Comparison of ENCODE assay signal across 17 cellular contexts in genomic region chr10:14327535-14327934, GRCh38. TPM values are rescaled to one million over a fixed set of nuclear protein-coding genes. Genes with fewer than 3 reads are reported as not detected.
DNase-seq lines count a peak whose midpoint lies in the region; ATAC-seq and TF ChIP-seq lines count a peak whose summit lies in the region.
"Had no signal": no experiment of that assay in that cellular context is flagged by ENCODE, and none has a peak within 500 bp of the region (broad histone marks: within the 10 kb centered on the region; RNA-seq: fewer than 3 reads in every experiment).

No MANE protein-coding gene starts in this region.

- H3K4me3 ChIP-seq in HFF-Myc (replicated peaks; ENCODE audit: low read depth, low read length) (no peak overlapping the region), mesenchymal stem cell (ENCODE audit: insufficient read depth in 1 of 2, low read depth in 1 of 2, low read length in 2 of 2) (no peak overlapping the region)
- H3K4me3 ChIP-seq: BLaER1 treated with 17β-estradiol and CSF1 and Interleukin-3, amounts not matched to agents 10 nM and 100 nM; spleen had no signal

- no peak overlapping the region for H2BK5ac ChIP-seq in mesenchymal stem cell (ENCODE audit: low read depth, low read length, poor library complexity, severe bottlenecking)

- peaks cover 25 to 86% of the 10 kb centered on the region in 2 experiments for H3K27me3 ChIP-seq in mesenchymal stem cell (ENCODE audit: control insufficient read depth in 1 of 2, insufficient read depth in 1 of 2, low read length in 2 of 2)
- H3K27me3 ChIP-seq: BLaER1 treated with 17β-estradiol and CSF1 and Interleukin-3, amounts not matched to agents 10 nM and 100 nM had no signal

- no peak overlapping the region for H2AFZ ChIP-seq in mesenchymal stem cell (ENCODE audit: low read depth, low read length)

- ATAC-seq in GM19023 (IDR thresholded peaks at IDR 0.05; ENCODE audit: unreplicated experiment), result no peak
- ATAC-seq: natural killer cell treated with Interleukin-12 subunit alpha and Interleukin-12 subunit beta and Interleukin-15 and Interleukin-18, amount 100 ng/mL, for 72 hours had no signal

- WGBS in mesenchymal stem cell, result 36% methylated on average over 4 of the region's 5 CpGs

- no peak overlapping the region for H2BK120ac ChIP-seq in mesenchymal stem cell (ENCODE audit: low read depth, low read length)

- no peaks in the 10 kb centered on the region for H3K9me3 ChIP-seq in mesenchymal stem cell (ENCODE audit: control insufficient read depth, low read length)
- H3K9me3 ChIP-seq: BLaER1 treated with 17β-estradiol and CSF1 and Interleukin-3, amounts not matched to agents 10 nM and 100 nM; spleen had no signal

- no peak overlapping the region for H4K8ac ChIP-seq in mesenchymal stem cell (ENCODE audit: low read length)

- no peak overlapping the region for H3K23ac ChIP-seq in mesenchymal stem cell (ENCODE audit: low read length in 2 of 2)

- no peak for TF ChIP-seq CTCF in HFF-Myc (IDR thresholded peaks at IDR 0.05; ENCODE audit: low read depth, low read length, missing control alignments)
- TF ChIP-seq CTCF in brain (conservative IDR thresholded peaks at IDR 0.05), result no peak

- H2BK15ac ChIP-seq in mesenchymal stem cell (ENCODE audit: low read depth, poor library complexity, severe bottlenecking), result no peak overlapping the region

- H3K14ac ChIP-seq in mesenchymal stem cell (ENCODE audit: low read length in 2 of 2), result no peak overlapping the region

- no peaks in the 10 kb centered on the region for H3K36me3 ChIP-seq in mesenchymal stem cell (ENCODE audit: control insufficient read depth in 1 of 2, insufficient read depth in 2 of 2, low read depth in 1 of 2, low read length in 2 of 2)
- H3K36me3 ChIP-seq: BLaER1 treated with 17β-estradiol and CSF1 and Interleukin-3, amounts not matched to agents 10 nM and 100 nM; spleen had no signal

- H3K27ac Mint-ChIP-seq in brain, result peak overlapping the region in 3 of 5 experiments; percentile 27 to 82 (median 47)
- H3K27ac Mint-ChIP-seq: activated CD4-positive, alpha-beta memory T cell treated with anti-CD3 and anti-CD28 coated beads, Interleukin-2, amount 10 ng/mL, durations not matched to agents 7 days and 5 days; memory B cell; natural killer cell treated with Interleukin-12 subunit alpha and Interleukin-12 subunit beta and Interleukin-15 and Interleukin-18, amount 100 ng/mL, for 72 hours had no signal

- H3K4me1 Mint-ChIP-seq in brain, result peaks cover 47% of the 10 kb centered on the region
- H3K4me1 Mint-ChIP-seq: activated CD4-positive, alpha-beta memory T cell treated with anti-CD3 and anti-CD28 coated beads, Interleukin-2, amount 10 ng/mL, durations not matched to agents 7 days and 5 days; memory B cell had no signal

- H3K18ac ChIP-seq in mesenchymal stem cell (ENCODE audit: low read depth in 1 of 2, low read length in 2 of 2), result no peak overlapping the region

- H3K4me2 ChIP-seq in mesenchymal stem cell (ENCODE audit: low read length, poor library complexity, severe bottlenecking), result no peak overlapping the region
- H3K4me2 ChIP-seq: BLaER1 treated with 17β-estradiol and CSF1 and Interleukin-3, amounts not matched to agents 10 nM and 100 nM had no signal

- H3K79me1 ChIP-seq in mesenchymal stem cell (replicated peaks; ENCODE audit: low read length, poor library complexity, severe bottlenecking), result no peaks in the 10 kb centered on the region

- H3K4me3 Mint-ChIP-seq in brain, result peak overlapping the region in 1 of 5 experiments; percentile 29
- H3K4me3 Mint-ChIP-seq: activated CD4-positive, alpha-beta memory T cell treated with anti-CD3 and anti-CD28 coated beads, Interleukin-2, amount 10 ng/mL, durations not matched to agents 7 days and 5 days; memory B cell; natural killer cell treated with Interleukin-12 subunit alpha and Interleukin-12 subunit beta and Interleukin-15 and Interleukin-18, amount 100 ng/mL, for 72 hours had no signal

- no peaks in the 10 kb centered on the region for H3K36me3 Mint-ChIP-seq in brain
- H3K36me3 Mint-ChIP-seq: memory B cell; natural killer cell treated with Interleukin-12 subunit alpha and Interleukin-12 subunit beta and Interleukin-15 and Interleukin-18, amount 100 ng/mL, for 72 hours had no signal

- no peak overlapping the region for H4K91ac ChIP-seq in mesenchymal stem cell (ENCODE audit: low read length)

- H2BK12ac ChIP-seq in mesenchymal stem cell (ENCODE audit: low read length in 2 of 2), result no peak overlapping the region

- peaks cover 2% of the 10 kb centered on the region for H3K4me1 ChIP-seq in mesenchymal stem cell (ENCODE audit: control insufficient read depth, insufficient read depth, low read depth, low read length)

- no peak overlapping the region for H2AK5ac ChIP-seq in mesenchymal stem cell (ENCODE audit: low read length, severe bottlenecking)

- no peak overlapping the region for H3K4ac ChIP-seq in mesenchymal stem cell (ENCODE audit: low read depth in 1 of 2, low read length in 2 of 2)

- peaks cover 9% of the 10 kb centered on the region for H3K27me3 Mint-ChIP-seq in brain

- peaks cover 0 to 9% (median 0%) of the 10 kb centered on the region in 5 experiments for H3K9me3 Mint-ChIP-seq in brain
- H3K9me3 Mint-ChIP-seq: activated CD4-positive, alpha-beta memory T cell treated with anti-CD3 and anti-CD28 coated beads, Interleukin-2, amount 10 ng/mL, durations not matched to agents 7 days and 5 days; memory B cell; natural killer cell treated with Interleukin-12 subunit alpha and Interleukin-12 subunit beta and Interleukin-15 and Interleukin-18, amount 100 ng/mL, for 72 hours had no signal

- no peak overlapping the region for H3K27ac ChIP-seq in mesenchymal stem cell (ENCODE audit: low read length, poor library complexity, severe bottlenecking)
- H3K27ac ChIP-seq: 22Rv1; BLaER1 treated with 17β-estradiol and CSF1 and Interleukin-3, amounts not matched to agents 10 nM and 100 nM; RWPE1; spleen had no signal

- peak; percentile 4 for DNase-seq in NCI-H2029 treated with DMSO at 0.1 percent for 48 hours (lab: John Stamatoyannopoulos, UW)
- DNase-seq in NCI-H2029 (lab: John Stamatoyannopoulos, UW), result no peak
- DNase-seq in HFF-Myc (ENCODE audit: extremely low read depth, low read depth), result peak; percentile 1
- peak; percentile 19 for DNase-seq in mesenchymal stem cell
- no peak for DNase-seq in NK-92 (lab: John Stamatoyannopoulos, UW; ENCODE audit: unreplicated experiment)
- DNase-seq in DMS79 (lab: John Stamatoyannopoulos, UW), result no peak
- DNase-seq: activated CD4-positive, alpha-beta memory T cell treated with anti-CD3 and anti-CD28 coated beads, Interleukin-2, amount 10 ng/mL, durations not matched to agents 7 days and 5 days; effector CD8-positive, alpha-beta T cell; NCI-H1436 treated with DMSO at 0.1 percent for 48 hours; spleen had no signal

- H3K9ac ChIP-seq in mesenchymal stem cell (ENCODE audit: low read length), result no peak overlapping the region
- H3K9ac ChIP-seq: BLaER1 treated with 17β-estradiol and CSF1 and Interleukin-3, amounts not matched to agents 10 nM and 100 nM had no signal

RNA-seq across cellular contexts. Expression of gene FRMD4A, which starts 3.2 kb away (rescaled TPM):
- 23.0 TPM for polyA plus RNA-seq in brain (ENCODE audit: insufficient read depth, low read depth, low replicate concordance)
- polyA plus RNA-seq in mesenchymal stem cell (2013, experiment 1 of 2), result 52.0 TPM
- 47.8 TPM for polyA plus RNA-seq in mesenchymal stem cell (2013, experiment 2 of 2)

Comparison
In these comparisons a context has a peak if more than half of its experiments do, and no peak if none do; other contexts are left out.
1. DNase-seq: peak in NCI-H2029 treated with DMSO at 0.1 percent for 48 hours (single experiment), HFF-Myc (single experiment) and mesenchymal stem cell (single experiment); none in NCI-H2029 (single experiment), NK-92 (single experiment) and DMS79 (single experiment).